Comparison of ENCODE assay signal across 24 cellular contexts in the genomic region with DNA sequence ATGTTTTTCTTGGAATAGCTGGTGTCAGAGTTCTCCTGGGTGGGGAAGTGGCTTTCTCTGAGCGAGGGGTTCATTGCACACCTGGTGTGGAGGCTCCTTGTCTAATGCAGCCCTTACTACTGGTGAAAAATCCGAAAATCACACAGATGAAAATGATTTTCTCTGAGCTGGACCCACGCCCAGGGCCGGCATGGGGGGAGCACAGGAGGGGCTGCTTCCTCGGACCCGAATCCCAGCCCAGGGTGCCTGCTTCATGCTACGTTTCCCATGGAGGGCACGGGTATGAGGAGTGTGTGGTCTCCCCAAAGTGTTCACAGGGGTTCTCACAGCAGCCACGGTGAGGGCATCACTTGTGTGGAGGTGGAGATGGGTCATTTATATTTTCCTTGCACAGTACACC.
"Had no signal": no experiment of that assay in that cellular context is flagged by ENCODE, and none has a peak within 500 bp of the region (broad histone marks: within the 10 kb centered on the region; RNA-seq: fewer than 3 reads in every experiment).

No MANE protein-coding gene starts in this region.

- H3K27ac ChIP-seq: VCaP had no signal

- H3K9me3 Mint-ChIP-seq: activated CD8-positive, alpha-beta T cell treated with anti-CD3 and anti-CD28 coated beads for 36 hours; activated naive CD4-positive, alpha-beta T cell treated with anti-CD3 and anti-CD28 coated beads, Interleukin-2, amount 50 U/mL, for 24 hours; activated T-cell treated with anti-CD3 and anti-CD28 coated beads, Interleukin-2, amount 50 U/mL, for 24 hours; activated T-helper 1 cell treated with anti-CD3 and anti-CD28 coated beads, Interleukin-12 subunit alpha, Interleukin-12 subunit beta, Interleukin-2, Interleukin-4 antibody, amounts not matched to agents 30 ng/mL and 10 ng/mL and 1 ng/mL, durations not matched to agents 14 hours and 24 hours and 36 hours had no signal

- H3K9me3 ChIP-seq: MG63, SK-N-SH had no signal

- H3K36me3 Mint-ChIP-seq: activated naive CD4-positive, alpha-beta T cell treated with anti-CD3 and anti-CD28 coated beads, Interleukin-2, amount 50 U/mL, for 24 hours had no signal

- H3K4me1 Mint-ChIP-seq: activated CD4-positive, alpha-beta T cell treated with anti-CD3 and anti-CD28 coated beads for 36 hours; activated naive CD4-positive, alpha-beta T cell treated with anti-CD3 and anti-CD28 coated beads, Interleukin-2, amount 50 U/mL, for 24 hours had no signal

- ATAC-seq: activated CD4-positive, alpha-beta T cell treated with anti-CD3 and anti-CD28 coated beads for 36 hours; Right ventricle myocardium inferior had no signal

- H3K4me3 ChIP-seq: MG63 had no signal

- H3K4me3 Mint-ChIP-seq: activated CD4-positive, alpha-beta T cell treated with anti-CD3 and anti-CD28 coated beads for 36 hours; activated CD8-positive, alpha-beta T cell treated with anti-CD3 and anti-CD28 coated beads for 36 hours; activated naive CD4-positive, alpha-beta T cell treated with anti-CD3 and anti-CD28 coated beads, Interleukin-2, amount 50 U/mL, for 24 hours; activated T-cell treated with anti-CD3 and anti-CD28 coated beads, Interleukin-2, amount 50 U/mL, for 24 hours; activated T-helper 1 cell treated with anti-CD3 and anti-CD28 coated beads, Interleukin-12 subunit alpha, Interleukin-12 subunit beta, Interleukin-2, Interleukin-4 antibody, amounts not matched to agents 30 ng/mL and 10 ng/mL and 1 ng/mL, durations not matched to agents 14 hours and 24 hours and 36 hours had no signal

- H3K27ac Mint-ChIP-seq: activated CD4-positive, alpha-beta T cell treated with anti-CD3 and anti-CD28 coated beads for 36 hours; activated CD8-positive, alpha-beta T cell treated with anti-CD3 and anti-CD28 coated beads for 36 hours; activated naive CD4-positive, alpha-beta T cell treated with anti-CD3 and anti-CD28 coated beads, Interleukin-2, amount 50 U/mL, for 24 hours; activated T-cell treated with anti-CD3 and anti-CD28 coated beads, Interleukin-2, amount 50 U/mL, for 24 hours; activated T-helper 1 cell treated with anti-CD3 and anti-CD28 coated beads, Interleukin-12 subunit alpha, Interleukin-12 subunit beta, Interleukin-2, Interleukin-4 antibody, amounts not matched to agents 30 ng/mL and 10 ng/mL and 1 ng/mL, durations not matched to agents 14 hours and 24 hours and 36 hours had no signal

- H3K36me3 ChIP-seq: MG63 had no signal

- H3K27me3 ChIP-seq: MG63 had no signal

- DNase-seq: activated CD4-positive, alpha-beta T cell treated with anti-CD3 and anti-CD28 coated beads, Interleukin-2, amount 50 U/mL, for 1 hour; activated CD4-positive, CD25-positive, alpha-beta regulatory T cell; activated effector memory CD4-positive, alpha-beta T cell treated with Interleukin-2 at 50 U/mL for 16 hours; activated naive CD4-positive, alpha-beta T cell; activated T-cell treated with anti-CD3 and anti-CD28 coated beads, Interleukin-2, amount 50 U/mL, for 24 hours; MV-4-11; NCI-H1105; NCI-H1436; NCI-H1694 treated with DMSO at 0.1 percent for 48 hours; NCI-H2029 treated with DMSO at 0.1 percent for 48 hours; NCI-H345; NCI-H510A treated with DMSO at 0.1 percent for 48 hours; NCI-H69; NK-92 treated with Interleukin-12 subunit alpha and Interleukin-12 subunit beta, amount 100 ng/mL, for 24 hours; OCI-M1; SK-N-SH; T-helper 1 cell had no signal
